8 cellular contexts compared by ENCODE assay signal in the genomic region with DNA sequence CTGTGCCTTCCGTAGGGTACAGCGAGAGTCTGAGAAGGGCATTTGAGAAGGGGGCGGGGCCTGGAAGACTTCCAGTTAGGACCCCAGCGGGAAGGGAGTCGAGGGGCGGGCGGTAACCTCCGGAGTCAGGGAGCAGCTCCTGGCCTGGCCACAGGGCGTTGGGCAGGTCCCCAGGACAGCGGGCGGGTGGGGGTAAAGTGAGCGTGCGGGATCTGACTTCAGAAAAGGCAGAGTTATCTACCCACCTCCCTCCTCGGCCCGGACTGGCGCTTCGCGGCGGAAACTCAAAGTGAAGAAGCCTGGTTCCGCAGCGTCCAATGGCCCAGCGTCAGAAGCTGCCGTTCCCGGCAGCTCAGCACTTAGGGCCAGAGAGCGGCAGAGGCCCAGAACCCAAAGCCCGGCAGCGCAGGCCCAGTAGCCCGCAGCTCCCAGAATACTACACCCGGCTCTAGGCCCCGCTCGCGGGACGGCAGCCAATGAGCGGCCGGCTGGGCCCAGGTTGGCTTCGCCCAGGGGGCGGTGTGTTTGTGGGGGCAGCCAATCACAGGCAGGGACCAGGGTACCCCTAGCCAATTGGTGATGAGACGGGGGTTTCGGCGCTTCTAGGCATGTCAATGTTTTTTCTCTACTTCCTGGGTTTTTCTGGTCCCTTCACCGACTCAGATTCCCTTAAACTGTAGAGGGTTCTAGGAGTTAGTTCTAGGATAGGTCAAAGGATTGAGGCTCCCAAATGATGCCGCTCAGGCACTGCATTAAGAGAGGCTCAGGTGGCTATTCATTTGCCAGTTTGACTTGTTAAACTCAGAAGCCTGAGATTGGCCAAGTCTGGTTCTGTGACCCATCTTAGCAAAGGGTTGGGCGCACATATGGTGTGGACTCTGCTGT. TPM values are rescaled to one million over a fixed set of nuclear protein-coding genes. Genes with fewer than 3 reads are reported as not detected.
DNase-seq lines count a peak whose midpoint lies in the region; ATAC-seq and TF ChIP-seq lines count a peak whose summit lies in the region.

Gene TRIM68, minus strand, starts transcription at position 450 of the 885 bp plus-strand sequence. CDS start 2,727 bp downstream, outside the sequence.

- peak within 1 kb of the TSS; percentile 92 for H3K27ac ChIP-seq in hepatocyte

- no peaks in the 10 kb centered on the region for H4K20me1 ChIP-seq in hepatocyte (ENCODE audit: insufficient read depth, poor library complexity, severe bottlenecking)

- peak within 1 kb of the TSS; percentile 93 for H2AFZ ChIP-seq in hepatocyte

- 5% methylated on average over 40 of the region's 43 CpGs for WGBS in hepatocyte (ENCODE audit: low lambda C conversion rate, missing lambda C conversion rate)

- DNase-seq in NCI-H1930 (lab: John Stamatoyannopoulos, UW) (peak; percentile 86 to 89), T1000 (lab: John Stamatoyannopoulos, UW) (peak; percentile 89), astrocyte of the spinal cord (ENCODE audit: low read depth, low spot score) (peak; percentile 97), hepatocyte (ENCODE audit: low spot score) (peak; percentile 97), retinal pigment epithelial cell (ENCODE audit: low read depth) (peak; percentile 77), NCI-H187 treated with DMSO at 0.1 percent for 48 hours (lab: John Stamatoyannopoulos, UW) (no peak)

- H3K4me3 ChIP-seq in astrocyte of the spinal cord (ENCODE audit: low read depth, low read length), result peak within 1 kb of the TSS; percentile 77
- peak within 1 kb of the TSS; percentile 58 for H3K4me3 ChIP-seq in hepatocyte
- H3K4me3 ChIP-seq in retinal pigment epithelial cell (ENCODE audit: low read length), result peak within 1 kb of the TSS; percentile 86

- peak; percentile 100 for ATAC-seq in GM18498 (IDR thresholded peaks at IDR 0.05; ENCODE audit: unreplicated experiment)
- peak; percentile 100 for ATAC-seq in HG02870 (IDR thresholded peaks at IDR 0.05; ENCODE audit: unreplicated experiment)

- H3K79me2 ChIP-seq in hepatocyte, result peaks cover 19% of the 10 kb centered on the region

- in situ Hi-C loops in astrocyte of the spinal cord (cut with HindIII; ENCODE audit: low sequenced_read_pairs), result no loop called here

- no peaks in the 10 kb centered on the region for H3K27me3 ChIP-seq in hepatocyte

- no peaks in the 10 kb centered on the region for H3K9me3 ChIP-seq in hepatocyte (ENCODE audit: low read depth)

- no peaks in the 10 kb centered on the region for H3K36me3 ChIP-seq in hepatocyte (replicated peaks; ENCODE audit: insufficient read depth, low read depth)

- TF ChIP-seq CTCF in astrocyte of the spinal cord (IDR thresholded peaks at IDR 0.05; ENCODE audit: low read depth, low read length), result no peak
- no peak for TF ChIP-seq CTCF in hepatocyte (IDR thresholded peaks at IDR 0.05; ENCODE audit: poor library complexity)
- TF ChIP-seq CTCF in retinal pigment epithelial cell (conservative IDR thresholded peaks at IDR 0.05; ENCODE audit: low read depth, low read length), result no peak

- peaks cover 13% of the 10 kb centered on the region for H3K4me1 ChIP-seq in hepatocyte (ENCODE audit: insufficient read depth)

- H3K4me2 ChIP-seq in hepatocyte, result peak within 1 kb of the TSS; percentile 85

- no peaks in the 10 kb centered on the region for H3K9me2 ChIP-seq in hepatocyte (replicated peaks; ENCODE audit: insufficient read depth)

RNA-seq across cellular contexts. Expression of gene TRIM68, which starts in this region (rescaled TPM):
- total RNA-seq in hepatocyte, result 16.1 and 19.8 TPM in 2 replicates
- polyA plus RNA-seq in hepatocyte, result 5.9 and 8.3 TPM in 2 replicates
